8 cellular contexts compared by ENCODE assay signal in genomic region chr7:50446542-50446960, GRCh38.
DNase-seq lines count a peak whose midpoint lies in the region; ATAC-seq lines count a peak whose summit lies in the region.

No MANE protein-coding gene starts in this region.

- peak; percentile 61 for DNase-seq in SIG-M5 treated with dmso at 0.1 percent for 504 hours (lab: John Stamatoyannopoulos, UW; ENCODE audit: unreplicated experiment)
- DNase-seq in kidney glomerular epithelial cell (lab: John Stamatoyannopoulos, UW), result peak; percentile 77
- no peak for DNase-seq in NCI-H187 treated with DMSO at 0.1 percent for 48 hours (lab: John Stamatoyannopoulos, UW)
- DNase-seq in NCI-H526 (lab: John Stamatoyannopoulos, UW), result no peak
- no peak for DNase-seq in GOT3 (lab: John Stamatoyannopoulos, UW)
- no peak for DNase-seq in activated naive CD4-positive, alpha-beta T cell treated with anti-CD3 and anti-CD28 coated beads, Interleukin-2, amount 50 U/mL, for 16 hours

- ATAC-seq in GM18520 (IDR thresholded peaks at IDR 0.05; ENCODE audit: unreplicated experiment) (peak; percentile 27), HG02759 (IDR thresholded peaks at IDR 0.05; ENCODE audit: unreplicated experiment) (peak; percentile 29)

Comparison
In these comparisons a context has a peak if more than half of its experiments do, and no peak if none do; other contexts are left out.
1. DNase-seq: peak in SIG-M5 treated with dmso at 0.1 percent for 504 hours (single experiment) and kidney glomerular epithelial cell (single experiment); none in NCI-H187 treated with DMSO at 0.1 percent for 48 hours (single experiment), NCI-H526 (0 of 2), GOT3 (single experiment) and activated naive CD4-positive, alpha-beta T cell treated with anti-CD3 and anti-CD28 coated beads, Interleukin-2, amount 50 U/mL, for 16 hours (single experiment).